Comparison of ENCODE assay signal across 16 cellular contexts in the genomic region with DNA sequence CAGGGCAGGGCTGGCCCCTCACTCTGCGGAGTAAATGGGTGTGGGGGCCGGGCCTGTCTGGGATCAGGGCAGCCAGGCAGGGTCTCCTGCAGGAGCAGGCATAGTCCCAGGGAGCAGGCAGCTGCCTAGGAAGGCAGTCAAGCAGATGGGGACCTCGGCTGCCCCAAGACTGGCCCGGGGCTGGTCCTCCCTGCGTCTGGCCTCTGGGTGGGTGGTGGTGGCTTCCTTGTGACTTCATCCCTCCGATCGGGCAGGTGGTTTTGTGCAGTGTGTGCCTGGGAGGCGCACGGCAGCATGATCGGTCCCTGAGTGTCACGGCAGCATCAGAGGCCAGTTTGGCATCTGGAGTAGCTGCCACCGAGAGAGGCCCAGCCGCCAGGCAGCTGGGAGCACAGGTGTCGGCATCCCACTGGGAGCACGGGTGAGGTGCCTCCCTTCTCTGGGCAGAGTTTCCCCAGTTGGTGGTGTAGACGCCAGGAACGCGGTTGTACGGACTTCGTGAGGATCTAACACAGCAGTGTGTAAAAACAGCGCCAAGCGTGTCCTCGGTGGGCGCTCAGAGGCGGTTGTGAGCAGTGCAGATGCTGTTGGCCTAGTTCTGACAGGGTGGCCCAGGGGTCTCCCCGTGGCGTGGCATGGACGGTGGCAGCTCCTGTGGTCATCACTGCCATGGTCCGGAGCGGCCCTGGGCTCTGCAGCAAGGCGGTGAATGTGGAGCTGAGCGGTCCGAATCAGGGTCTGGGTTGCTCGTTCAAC. TPM values are rescaled to one million over a fixed set of nuclear protein-coding genes. Genes with fewer than 3 reads are reported as not detected.
A peak's percentile ranks its signal among the peaks of the same experiment; 100 is the strongest.
DNase-seq lines count a peak whose midpoint lies in the region; ATAC-seq and TF ChIP-seq lines count a peak whose summit lies in the region.
"Had no signal": no experiment of that assay in that cellular context is flagged by ENCODE, and none has a peak within 500 bp of the region (broad histone marks: within the 10 kb centered on the region; RNA-seq: fewer than 3 reads in every experiment).

No MANE protein-coding gene starts in this region.

- H3K9me3 ChIP-seq in endodermal cell (ENCODE audit: control insufficient read depth, low read length) (peaks cover 6% of the 10 kb centered on the region), neuronal stem cell (replicated peaks in 1 of 2; ENCODE audit: control insufficient read depth in 2 of 2, insufficient read depth in 1 of 2, low read depth in 1 of 2, low read length in 2 of 2) (no peaks in the 10 kb centered on the region)
- H3K9me3 ChIP-seq: HAP-1 had no signal

- peaks cover 36% of the 10 kb centered on the region for H3K36me3 Mint-ChIP-seq in endodermal cell (ENCODE audit: low read depth)
- H3K36me3 Mint-ChIP-seq in GM23338 (ENCODE audit: low read depth), result peaks cover 27% of the 10 kb centered on the region

- H3K23ac ChIP-seq in neuronal stem cell (ENCODE audit: low read depth, low read length, poor library complexity), result peak overlapping the region; percentile 48

- no peak overlapping the region for H2BK12ac ChIP-seq in neuronal stem cell (ENCODE audit: low read length)

- WGBS in endodermal cell (ENCODE audit: insufficient coverage in 1 of 2, insufficient read length in 1 of 2), 2 experiments, result 95% methylated on average over 28 to 34 of the region's 34 CpGs
- no CpG with 5 or more reads among the region's 34 CpGs for WGBS in neuronal stem cell (ENCODE audit: extremely low coverage in 2 of 2, insufficient read length in 2 of 2, insufficient replicate concordance in 1 of 2), 2 donors

- ATAC-seq in GM23338 (no peak), HG03354 (IDR thresholded peaks at IDR 0.05; ENCODE audit: poor library complexity, severe bottlenecking, unreplicated experiment) (no peak), GM18861 (IDR thresholded peaks at IDR 0.05; ENCODE audit: unreplicated experiment) (no peak)
- ATAC-seq: CD8-positive, alpha-beta T cell had no signal

- no peaks in the 10 kb centered on the region for H3K9me2 ChIP-seq in GM23338 (ENCODE audit: insufficient read depth)

- no peaks in the 10 kb centered on the region for H3F3A ChIP-seq in GM23338 (replicated peaks; ENCODE audit: low read depth)

- no peak overlapping the region for H2BK120ac ChIP-seq in neuronal stem cell (ENCODE audit: low read depth, low read length)

- peak overlapping the region; percentile 39 for H2BK5ac ChIP-seq in neuronal stem cell (ENCODE audit: low read length)

- H2AK5ac ChIP-seq in neuronal stem cell (ENCODE audit: low read depth, low read length), result peak overlapping the region; percentile 70

- H4K20me1 ChIP-seq in GM23338 (replicated peaks; ENCODE audit: insufficient read depth), result no peaks in the 10 kb centered on the region

- H3K4me3 ChIP-seq in endodermal cell (ENCODE audit: low read length), result no peak overlapping the region
- peak overlapping the region in 1 of 2 donors; percentile 40 for H3K4me3 ChIP-seq in neuronal stem cell (ENCODE audit: low read length in 2 of 2)
- no peak overlapping the region for H3K4me3 ChIP-seq in GM23338
- H3K4me3 ChIP-seq: GM23248, HAP-1 had no signal

- no peak overlapping the region for H3K4ac ChIP-seq in neuronal stem cell (ENCODE audit: low read length)

- no peak overlapping the region for H3K27ac Mint-ChIP-seq in endodermal cell
- no peak overlapping the region for H3K27ac Mint-ChIP-seq in GM23338
- H3K27ac Mint-ChIP-seq: CD4-positive, CD25-positive, alpha-beta regulatory T cell; CD8-positive, alpha-beta T cell; HFFc6 had no signal

- H2BK15ac ChIP-seq in neuronal stem cell (ENCODE audit: low read length), result no peak overlapping the region

- peak overlapping the region; percentile 59 for H3K18ac ChIP-seq in neuronal stem cell (ENCODE audit: low read length)

- H2AFZ ChIP-seq in neuronal stem cell (ENCODE audit: low read length), result no peak overlapping the region
- no peak overlapping the region for H2AFZ ChIP-seq in GM23338
- H2AFZ ChIP-seq: GM23248 had no signal

- peaks cover 7% of the 10 kb centered on the region; the same call in 1 of the 2 replicates for H3K79me2 ChIP-seq in GM23338 (replicated peaks; ENCODE audit: insufficient read depth)

- H3K36me3 ChIP-seq in endodermal cell (ENCODE audit: control insufficient read depth, insufficient read depth, low read length), result no peaks in the 10 kb centered on the region
- peaks cover 0 to 2% of the 10 kb centered on the region in 2 donors for H3K36me3 ChIP-seq in neuronal stem cell (replicated peaks in 1 of 2; ENCODE audit: control insufficient read depth in 2 of 2, insufficient read depth in 2 of 2, low read length in 2 of 2)
- H3K36me3 ChIP-seq in GM23338 (ENCODE audit: insufficient read depth), result no peaks in the 10 kb centered on the region
- H3K36me3 ChIP-seq: HAP-1 had no signal

- H3K4me2 ChIP-seq in neuronal stem cell (ENCODE audit: insufficient read depth, low read length, poor library complexity, severe bottlenecking) (no peak overlapping the region), GM23338 (no peak overlapping the region)

- no peaks in the 10 kb centered on the region for H3K27me3 ChIP-seq in endodermal cell (ENCODE audit: control insufficient read depth, insufficient read depth, low read length, poor library complexity, severe bottlenecking)
- peaks cover 0 to 15% (median 0%) of the 10 kb centered on the region in 3 experiments for H3K27me3 ChIP-seq in neuronal stem cell (ENCODE audit: control insufficient read depth in 3 of 3, insufficient read depth in 3 of 3, low read depth in 1 of 3, low read length in 3 of 3)
- H3K27me3 ChIP-seq in GM23338 (ENCODE audit: insufficient read depth), result no peaks in the 10 kb centered on the region

- peak overlapping the region; percentile 82 for H3K14ac ChIP-seq in neuronal stem cell (ENCODE audit: low read length)

- H3K79me1 ChIP-seq in neuronal stem cell (ENCODE audit: low read depth, low read length), result peaks cover 15% of the 10 kb centered on the region

- H3K4me3 Mint-ChIP-seq in endodermal cell, result no peak overlapping the region
- H3K4me3 Mint-ChIP-seq in GM23338, result no peak overlapping the region
- H3K4me3 Mint-ChIP-seq: CD4-positive, CD25-positive, alpha-beta regulatory T cell; CD8-positive, alpha-beta T cell; HFFc6 had no signal

- H3K9ac ChIP-seq in endodermal cell (ENCODE audit: extremely low read depth, low read length, poor library complexity, severe bottlenecking) (no peak overlapping the region), neuronal stem cell (ENCODE audit: low read depth, low read length, poor library complexity) (no peak overlapping the region)
- H3K9ac ChIP-seq: GM23248 had no signal

- H3K4me1 ChIP-seq in endodermal cell (ENCODE audit: control insufficient read depth, insufficient read depth, low read length) (no peaks in the 10 kb centered on the region), neuronal stem cell (ENCODE audit: control insufficient read depth in 2 of 2, insufficient read depth in 1 of 2, low read depth in 1 of 2, low read length in 2 of 2) (peaks cover 0 to 10% of the 10 kb centered on the region in 2 donors), GM23338 (ENCODE audit: insufficient read depth) (peaks cover 4% of the 10 kb centered on the region; the same call in 1 of the 2 replicates)
- H3K4me1 ChIP-seq: Caco-2, HAP-1 had no signal

- H3K4me1 Mint-ChIP-seq in endodermal cell (no peaks in the 10 kb centered on the region), GM23338 (peaks cover 7% of the 10 kb centered on the region)

- peak overlapping the region; percentile 44 for H3K27ac ChIP-seq in endodermal cell (ENCODE audit: low read depth, low read length)
- H3K27ac ChIP-seq in neuronal stem cell (replicated peaks; ENCODE audit: low read length), result no peak overlapping the region
- no peak overlapping the region for H3K27ac ChIP-seq in GM23338 (ENCODE audit: low read depth)
- H3K27ac ChIP-seq: C4-2B, GM23248 had no signal

- no peak overlapping the region for H4K8ac ChIP-seq in neuronal stem cell (ENCODE audit: low read depth, low read length)

- H3K27me3 Mint-ChIP-seq in endodermal cell (ENCODE audit: insufficient read depth) (no peaks in the 10 kb centered on the region), GM23338 (ENCODE audit: insufficient read depth, low read depth, poor library complexity) (peaks cover 6% of the 10 kb centered on the region)
- H3K27me3 Mint-ChIP-seq: CD4-positive, CD25-positive, alpha-beta regulatory T cell had no signal

- H4K91ac ChIP-seq in neuronal stem cell (ENCODE audit: low read depth, low read length, poor library complexity), result no peak overlapping the region

- DNase-seq in NCI-H2171 (lab: John Stamatoyannopoulos, UW), result peak; percentile 56
- no peak for DNase-seq in endodermal cell
- no peak for DNase-seq in neuronal stem cell (ENCODE audit: low spot score)
- no peak for DNase-seq in dedifferentiated amniotic fluid mesenchymal stem cell (ENCODE audit: extremely low spot score)
- DNase-seq in GM23338 (ENCODE audit: low spot score), result no peak
- DNase-seq: Caco-2; CD4-positive, CD25-positive, alpha-beta regulatory T cell; CD8-positive, alpha-beta T cell; DMS153; DND-41; GM23248; HFFc6 had no signal

- TF ChIP-seq CTCF in endodermal cell (conservative IDR thresholded peaks at IDR 0.05), result no peak
- TF ChIP-seq CTCF in GM23338 (conservative IDR thresholded peaks at IDR 0.05; ENCODE audit: low read depth in 2 of 2), result no peak

- peaks cover 8% of the 10 kb centered on the region for H3K9me3 Mint-ChIP-seq in endodermal cell
- H3K9me3 Mint-ChIP-seq in GM23338, result peaks cover 12% of the 10 kb centered on the region

TF ChIP-seq in GM23338, 12 proteins besides CTCF, POLR2A, EP300 and RAD21 (continues in another document):
- TF ChIP-seq ZNF114 (CRISPR knock-in tag; IDR thresholded peaks at IDR 0.05), result no peak

RNA-seq across cellular contexts. Expression of a gene that starts 45.9 kb away (rescaled TPM):
- 10 to 100 TPM; 49.9 to 68.5 TPM for total RNA-seq in endodermal cell
- 18.0 TPM for polyA plus RNA-seq in endodermal cell (2013, experiment 1 of 2)
- 17.8 TPM for polyA plus RNA-seq in endodermal cell (2013, experiment 2 of 2)
- 29.7 TPM for polyA plus RNA-seq in neuronal stem cell (2013, experiment 1 of 2)
- polyA plus RNA-seq in neuronal stem cell (2013, experiment 2 of 2), result 28.1 TPM
- total RNA-seq in GM23338 (2014; rRNA removed; shearing (Covaris generic)), result 36.9 and 42.3 TPM in 2 replicates
- polyA plus RNA-seq in GM23338 (2016; fragmentation: Nextera tagmentation; extraction: Ambion mirVana), result 22.5 and 26.2 TPM in 2 replicates
